ENCODE assay signal across 9 cellular contexts in the genomic region with DNA sequence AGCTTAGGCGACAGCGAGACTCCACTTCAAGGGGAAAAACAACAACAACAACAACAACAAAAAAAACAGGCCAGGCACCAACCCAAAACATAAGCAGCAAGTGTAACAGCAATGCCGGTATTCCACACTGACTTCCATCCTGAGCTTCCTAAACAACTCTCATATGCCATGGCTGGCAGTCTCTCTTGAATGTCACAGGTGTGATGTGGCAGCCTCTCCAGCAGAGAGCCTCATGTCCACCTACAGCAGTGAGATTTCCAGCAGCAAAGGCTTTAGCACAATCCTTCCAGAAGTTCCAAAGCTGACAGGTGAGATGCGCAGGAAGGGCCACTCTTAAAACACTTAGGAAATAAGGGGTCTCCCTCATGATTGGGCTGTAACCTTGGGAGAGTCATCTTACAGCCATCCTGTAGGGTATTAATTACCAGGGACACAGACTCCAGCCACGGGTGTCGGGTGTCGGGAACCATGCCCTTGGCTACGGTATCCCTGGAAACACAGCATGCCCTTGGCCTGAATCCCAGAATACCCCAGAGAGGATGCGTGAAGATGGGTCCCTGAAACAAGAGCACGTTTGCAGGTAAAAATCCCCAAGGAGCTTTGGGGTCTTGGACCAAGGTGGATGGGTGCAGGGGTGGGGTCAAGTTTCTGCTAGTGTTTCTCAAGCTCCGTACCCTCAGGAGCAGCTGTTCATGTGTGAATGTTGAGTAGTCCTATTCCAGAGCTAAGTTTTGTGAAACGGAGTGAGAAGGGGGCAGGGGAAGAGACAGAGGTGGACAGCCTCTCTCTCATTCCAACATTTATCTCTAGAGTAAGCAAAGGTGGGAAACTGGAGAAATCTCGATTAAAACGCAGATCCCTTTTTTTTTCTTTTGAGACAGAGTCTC. TPM values are rescaled to one million over a fixed set of nuclear protein-coding genes. Genes with fewer than 3 reads are reported as not detected.
DNase-seq lines count a peak whose midpoint lies in the region; ATAC-seq and TF ChIP-seq lines count a peak whose summit lies in the region.
"Had no signal": no experiment of that assay in that cellular context is flagged by ENCODE, and none has a peak within 500 bp of the region (broad histone marks: within the 10 kb centered on the region; RNA-seq: fewer than 3 reads in every experiment).

No MANE protein-coding gene starts in this region.

- no peaks in the 10 kb centered on the region for H3K23me2 ChIP-seq in H9 (ENCODE audit: insufficient read length, low read depth, low read length, poor library complexity, severe bottlenecking)

- whole genome bisulfite sequencing in H9 (ENCODE audit: extremely low coverage, insufficient read length, low lambda C conversion rate): no CpG with 5 or more reads among the region's 14 CpGs

- intact Hi-C loops in activated CD8-positive, alpha-beta T cell treated with anti-CD3 and anti-CD28 coated beads for 36 hours (cut with micrococcal nuclease): no loop called here

- H3K4me2 ChIP-seq in H9 (ENCODE audit: insufficient read depth, insufficient read length, low read length): no peak overlapping the region

- TF ChIP-seq CTCF in H9 (conservative IDR thresholded peaks at IDR 0.05): peak; percentile 40; the same call in 2 of the 3 replicates
- no peak for TF ChIP-seq CTCF in fibroblast of villous mesenchyme (IDR thresholded peaks at IDR 0.05; ENCODE audit: insufficient read depth, low read depth, low read length)
- no peak for TF ChIP-seq CTCF in activated CD8-positive, alpha-beta T cell treated with anti-CD3 and anti-CD28 coated beads for 36 hours (IDR thresholded peaks at IDR 0.05)

- H3T11ph ChIP-seq in H9 (ENCODE audit: low read length): no peak overlapping the region

- no peak overlapping the region for H3K4me3 ChIP-seq in fibroblast of villous mesenchyme (ENCODE audit: low read depth, low read length)
- H3K4me3 ChIP-seq: SK-N-MC had no signal

- H3K4me1 Mint-ChIP-seq in H9: peaks cover 38 to 48% of the 10 kb centered on the region in 2 experiments
- H3K4me1 Mint-ChIP-seq in activated CD8-positive, alpha-beta T cell treated with anti-CD3 and anti-CD28 coated beads for 36 hours (ENCODE audit: low read depth): peaks cover 28% of the 10 kb centered on the region

- no peak for ATAC-seq in activated CD8-positive, alpha-beta T cell treated with anti-CD3 and anti-CD28 coated beads for 36 hours
- ATAC-seq in HG03135 (IDR thresholded peaks at IDR 0.05; ENCODE audit: unreplicated experiment): no peak
- ATAC-seq in GM18517 (IDR thresholded peaks at IDR 0.05; ENCODE audit: unreplicated experiment): no peak

- no peak overlapping the region for H2BK5ac ChIP-seq in H9 (ENCODE audit: insufficient read length, low read length)

- H3K4me3 Mint-ChIP-seq in H9: peak overlapping the region in 1 of 2 experiments; percentile 48; a peak in 2 of 5 replicates
- no peak overlapping the region for H3K4me3 Mint-ChIP-seq in activated CD8-positive, alpha-beta T cell treated with anti-CD3 and anti-CD28 coated beads for 36 hours

- no peaks in the 10 kb centered on the region for H3K9me3 ChIP-seq in H9 (ENCODE audit: control insufficient read depth, low read depth, low read length)

- peak overlapping the region; percentile 76 to 90 (median 89); a peak in 6 of 7 replicates for H3K27ac Mint-ChIP-seq in H9
- H3K27ac Mint-ChIP-seq in activated CD8-positive, alpha-beta T cell treated with anti-CD3 and anti-CD28 coated beads for 36 hours: no peak overlapping the region

- no peak overlapping the region for H3K27ac ChIP-seq in H9 (ENCODE audit: insufficient read length, low read depth, low read length)
- H3K27ac ChIP-seq: SK-N-MC had no signal

- H3K9ac ChIP-seq in H9 (ENCODE audit: extremely low read depth, insufficient read length, low read length): no peak overlapping the region

- peaks cover 2% of the 10 kb centered on the region; the same call in 1 of the 2 replicates for H3K4me1 ChIP-seq in H9 (ENCODE audit: insufficient read depth, low read length)

- H2BK120ac ChIP-seq in H9 (ENCODE audit: low read depth, low read length, poor library complexity, severe bottlenecking): no peak overlapping the region

- H3K9me3 Mint-ChIP-seq in H9: peaks cover 0 to 2% of the 10 kb centered on the region in 2 experiments; a peak in 3 of 5 replicates
- peaks cover 2% of the 10 kb centered on the region for H3K9me3 Mint-ChIP-seq in activated CD8-positive, alpha-beta T cell treated with anti-CD3 and anti-CD28 coated beads for 36 hours

- no peak overlapping the region for H3K56ac ChIP-seq in H9 (ENCODE audit: insufficient read length, low read depth, low read length)

- no peak overlapping the region for H2BK20ac ChIP-seq in H9 (ENCODE audit: low read depth, low read length, poor library complexity, severe bottlenecking)

- no peak overlapping the region for H3K18ac ChIP-seq in H9 (ENCODE audit: insufficient read length, low read depth, low read length)

- peak; percentile 24 for DNase-seq in AG08395 (ENCODE audit: low spot score)
- DNase-seq in H9: peak; percentile 82
- peak; percentile 100 for DNase-seq in NCI-H510A treated with DMSO at 0.1 percent for 48 hours (lab: John Stamatoyannopoulos, UW)
- peak; percentile 25 for DNase-seq in fibroblast of villous mesenchyme (ENCODE audit: low read depth)
- no peak for DNase-seq in activated CD8-positive, alpha-beta T cell treated with anti-CD3 and anti-CD28 coated beads for 36 hours
- no peak for DNase-seq in NK-92 (lab: John Stamatoyannopoulos, UW; ENCODE audit: unreplicated experiment)

- H4K5ac ChIP-seq in H9 (ENCODE audit: insufficient read length, low read depth, low read length): no peak overlapping the region

- H3K36me3 Mint-ChIP-seq in H9 (ENCODE audit: insufficient read depth in 1 of 3, low read depth in 3 of 3): peaks cover 6 to 18% (median 6%) of the 10 kb centered on the region in 3 experiments; a peak in 4 of 7 replicates
- H3K36me3 Mint-ChIP-seq in activated CD8-positive, alpha-beta T cell treated with anti-CD3 and anti-CD28 coated beads for 36 hours (ENCODE audit: low read depth): peaks cover 6% of the 10 kb centered on the region

- H2AFZ ChIP-seq in H9 (ENCODE audit: low read length): no peak overlapping the region

- H4K20me1 ChIP-seq in H9 (ENCODE audit: control insufficient read depth, insufficient read depth, insufficient read length): no peaks in the 10 kb centered on the region

- no peaks in the 10 kb centered on the region for H3K27me3 ChIP-seq in H9 (ENCODE audit: insufficient read depth, low read length)

- H3K4ac ChIP-seq in H9 (ENCODE audit: low read depth, low read length): no peak overlapping the region

- H3K14ac ChIP-seq in H9 (ENCODE audit: insufficient read depth, low read length): no peak overlapping the region

- H2BK15ac ChIP-seq in H9 (ENCODE audit: low read depth, low read length): no peak overlapping the region

- no peaks in the 10 kb centered on the region; the same call in 1 of the 2 replicates for H3K27me3 Mint-ChIP-seq in H9 (ENCODE audit: low read depth)
- H3K27me3 Mint-ChIP-seq in activated CD8-positive, alpha-beta T cell treated with anti-CD3 and anti-CD28 coated beads for 36 hours: no peaks in the 10 kb centered on the region

- no peak overlapping the region for H2BK12ac ChIP-seq in H9 (ENCODE audit: insufficient read length, low read depth, low read length)

- no peak overlapping the region for H4K91ac ChIP-seq in H9 (ENCODE audit: insufficient read length, low read depth, low read length)

- POLR2A ChIA-PET in activated CD8-positive, alpha-beta T cell treated with anti-CD3 and anti-CD28 coated beads for 36 hours (lab: Charles Lee): interaction anchor here (0.7 to 1.5 kb wide), 4 partner anchors 9 to 207 kb away, joined by 3 to 4 read pairs (median 3); no protein-coding TSS in a partner anchor

- peaks cover 11% of the 10 kb centered on the region; the same call in 1 of the 2 replicates for H3K79me2 ChIP-seq in H9 (ENCODE audit: insufficient read depth, low read length)

- H3K79me1 ChIP-seq in H9 (ENCODE audit: insufficient read depth, low read depth, low read length, poor library complexity, severe bottlenecking): peaks cover 13% of the 10 kb centered on the region

- no peak overlapping the region for H3K23ac ChIP-seq in H9 (ENCODE audit: insufficient read length, low read depth, low read length)

- no peak overlapping the region for H2AK5ac ChIP-seq in H9 (ENCODE audit: insufficient read length, low read length)

- H4K8ac ChIP-seq in H9 (replicated peaks; ENCODE audit: insufficient read length, low read depth, low read length): no peak overlapping the region

- CTCF ChIA-PET in activated CD8-positive, alpha-beta T cell treated with anti-CD3 and anti-CD28 coated beads for 36 hours (lab: Charles Lee): interaction anchor here (0.8 to 2.8 kb wide), 4 partner anchors 8 to 77 kb away, joined by 3 to 18 read pairs (median 3); no protein-coding TSS in a partner anchor

RNA-seq across cellular contexts. Expression of a gene that starts 31.4 kb away (rescaled TPM):
- total RNA-seq in H9 (2021) (100 and 101 TPM in 2 replicates), fibroblast of villous mesenchyme (90.2 and 126 TPM in 2 replicates)
- 10 to 100 TPM; 29.3 to 29.9 TPM for total RNA-seq in activated CD8-positive, alpha-beta T cell treated with anti-CD3 and anti-CD28 coated beads for 36 hours

Comparison
In these comparisons a context has a peak if more than half of its experiments do, and no peak if none do; other contexts are left out.
1. DNase-seq: peak in AG08395 (single experiment), H9 (single experiment), NCI-H510A treated with DMSO at 0.1 percent for 48 hours (single experiment) and fibroblast of villous mesenchyme (single experiment); none in activated CD8-positive, alpha-beta T cell treated with anti-CD3 and anti-CD28 coated beads for 36 hours (single experiment) and NK-92 (single experiment).